7 cellular contexts compared by ENCODE assay signal in the genomic region with DNA sequence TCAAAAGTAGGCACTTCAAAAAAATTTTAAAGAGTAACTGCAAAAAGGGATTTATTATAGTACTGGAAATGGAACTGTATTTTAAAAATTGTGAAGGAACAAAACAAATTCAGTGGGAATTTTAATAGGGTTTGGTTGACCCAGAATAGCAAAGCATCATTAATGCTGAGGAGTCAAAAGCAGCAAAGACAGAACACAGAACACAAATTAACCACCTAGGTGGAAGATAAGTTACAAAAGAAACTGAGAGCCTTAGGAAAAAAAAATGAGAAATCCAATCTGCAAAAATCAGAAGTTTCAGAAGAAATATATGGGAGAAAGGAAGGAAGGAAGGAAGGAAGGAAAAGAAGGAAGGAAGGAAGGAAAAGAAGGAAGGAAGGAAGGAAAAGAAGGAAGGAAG.
"Had no signal": no experiment of that assay in that cellular context is flagged by ENCODE, and none has a peak within 500 bp of the region (broad histone marks: within the 10 kb centered on the region; RNA-seq: fewer than 3 reads in every experiment).

No MANE protein-coding gene starts in this region.

- H3K4me3 Mint-ChIP-seq: IgD-negative memory B cell had no signal

- H3K27ac Mint-ChIP-seq: IgD-negative memory B cell had no signal

- ATAC-seq: HepG2, K562 had no signal

- DNase-seq: IMR-90, KBM-7, KG1 had no signal

- H3K4me3 ChIP-seq: K562 had no signal

- H3K27ac ChIP-seq: HL-60 had no signal

- H3K36me3 Mint-ChIP-seq: IgD-negative memory B cell had no signal

- H3K4me1 Mint-ChIP-seq: IgD-negative memory B cell had no signal
